ENCODE assay signal across 8 cellular contexts in the genomic region with DNA sequence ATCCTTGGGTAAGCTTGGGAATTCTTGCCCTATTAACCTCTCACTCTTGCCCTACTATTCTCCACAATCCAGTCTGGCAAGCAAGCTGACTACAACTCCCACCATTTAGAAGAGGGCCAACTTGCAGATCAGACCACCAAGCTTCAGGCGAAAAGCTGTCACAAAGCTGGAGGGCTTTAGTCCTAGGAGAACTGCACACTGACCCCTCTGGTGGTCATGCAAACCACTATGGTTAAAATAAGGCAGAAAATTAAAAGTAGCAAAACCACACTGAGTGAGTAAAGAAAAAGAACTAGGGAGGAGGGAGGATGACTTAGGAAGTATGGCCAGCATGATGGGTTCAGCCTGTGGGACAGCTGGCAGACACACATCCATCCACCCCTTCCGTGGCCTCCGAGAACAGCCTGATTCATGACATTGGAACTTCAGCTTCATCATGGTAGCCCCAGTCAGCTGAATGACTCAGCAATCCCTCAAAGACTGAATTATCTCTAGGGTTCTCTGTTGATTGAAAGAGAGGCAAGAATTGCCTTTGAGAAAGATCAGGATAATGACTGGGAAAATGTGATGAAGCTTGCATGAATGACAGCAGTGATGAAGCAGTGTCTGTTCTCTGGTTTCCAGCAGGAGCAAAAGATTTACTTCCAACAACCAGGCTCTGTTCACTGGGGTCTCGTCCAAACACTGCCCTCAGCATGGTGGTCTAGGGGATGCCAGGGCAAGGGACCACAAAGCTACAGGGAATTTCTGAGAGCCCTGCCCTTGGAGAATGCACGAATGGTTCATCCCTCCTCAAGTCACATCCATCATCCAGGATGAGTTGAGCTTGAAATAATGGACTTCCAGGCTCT. TPM values are rescaled to one million over a fixed set of nuclear protein-coding genes. Genes with fewer than 3 reads are reported as not detected.
A peak's percentile ranks its signal among the peaks of the same experiment; 100 is the strongest.
DNase-seq lines count a peak whose midpoint lies in the region; ATAC-seq, FAIRE-seq and TF ChIP-seq lines count a peak whose summit lies in the region.

No MANE protein-coding gene starts in this region.

- H3K9me3 ChIP-seq in body of pancreas = no peaks in the 10 kb centered on the region
- no peaks in the 10 kb centered on the region for H3K9me3 ChIP-seq in HepG2 (ENCODE audit: low read length)

- intact Hi-C loops in body of pancreas (cut with DNase I) (no loop called here), HepG2 (cut with micrococcal nuclease; ENCODE audit: unreplicated experiment) (no loop called here)

- H3K27ac ChIP-seq in body of pancreas (no peak overlapping the region), HepG2 (ENCODE audit: extremely low read length, insufficient read depth, low read length) (peak overlapping the region; percentile 43)

- H3K4me3 ChIP-seq in body of pancreas (no peak overlapping the region), HepG2 (replicated peaks in 1 of 3; ENCODE audit: insufficient read depth in 1 of 3, low read depth in 2 of 3, low read length in 3 of 3) (no peak overlapping the region)

- TF ChIP-seq CTCF in body of pancreas (IDR thresholded peaks at IDR 0.05) (no peak), HepG2 (CRISPR knock-in tag; IDR thresholded peaks at IDR 0.05) (no peak)

- DNase-seq in 8988T (peak; percentile 75), HTR-8/SVneo (ENCODE audit: insufficient read length, low spot score) (peak; percentile 95), body of pancreas (peak in 2 of 4 donors; percentile 32 to 60), HepG2 (ENCODE audit: low spot score) (peak; percentile 83), iPS-NIHi11 (ENCODE audit: low spot score) (no peak)
- no peak for DNase-seq in activated naive CD8-positive, alpha-beta T cell treated with anti-CD3 and anti-CD28 coated beads, Interleukin-2, amount 50 U/mL, for 24 hours

- no peaks in the 10 kb centered on the region for H3K9me3 Mint-ChIP-seq in activated naive CD8-positive, alpha-beta T cell treated with anti-CD3 and anti-CD28 coated beads, Interleukin-2, amount 50 U/mL, for 24 hours

- no TSS peak for BruUV-seq in HepG2 (replicated peaks; lab: Mats Ljungman, UMichigan)

- WGBS in body of pancreas, 2 donors = 74 to 83% methylated on average over 5 of the region's 5 CpGs
- 73% methylated on average over 5 of the region's 5 CpGs for WGBS in HepG2 (ENCODE audit: low lambda C conversion rate)

- no peaks in the 10 kb centered on the region for H3K27me3 ChIP-seq in body of pancreas
- H3K27me3 ChIP-seq in HepG2 (ENCODE audit: control insufficient read depth in 1 of 2, insufficient read depth in 2 of 2, low read length in 2 of 2) = no peaks in the 10 kb centered on the region

- no peak overlapping the region for H3K9ac ChIP-seq in HepG2 (ENCODE audit: insufficient read depth, low read depth, low read length)

- in situ Hi-C loops in HepG2 (cut with HindIII; ENCODE audit: extremely low pct_ligation_motif_present, low pct_unique_long_range_greater_than_20kb) = no loop called here

- CTCF ChIA-PET in HepG2 (lab: Yijun Ruan, JAX; ENCODE audit: low intra/inter-chr PET ratio, low total read pairs) = no interaction called here

- H3K36me3 ChIP-seq in body of pancreas (replicated peaks in 1 of 2; ENCODE audit: insufficient read depth in 1 of 2, low read depth in 2 of 2) = no peaks in the 10 kb centered on the region
- H3K36me3 ChIP-seq in HepG2 (replicated peaks in 1 of 2; ENCODE audit: control insufficient read depth in 1 of 2, insufficient read depth in 2 of 2, low read length in 2 of 2) = no peaks in the 10 kb centered on the region

- H3K4me3 Mint-ChIP-seq in activated naive CD8-positive, alpha-beta T cell treated with anti-CD3 and anti-CD28 coated beads, Interleukin-2, amount 50 U/mL, for 24 hours = no peak overlapping the region

- no peaks in the 10 kb centered on the region for H4K20me1 ChIP-seq in HepG2 (ENCODE audit: insufficient read depth, low read length)

- FAIRE-seq in HTR-8/SVneo (lab: Jason Lieb, UNC) = peak; percentile 87
- no peak for FAIRE-seq in HepG2 (lab: Jason Lieb, UNC)

- TF ChIP-seq EP300 in HepG2 (IDR thresholded peaks at IDR 0.05; ENCODE audit: low read depth in 2 of 2, low read length in 2 of 2) (peak in 1 of 2 experiments; percentile 61; a peak in 2 of 4 replicates), HepG2 (CRISPR knock-in tag; IDR thresholded peaks at IDR 0.05; ENCODE audit: borderline replicate concordance) (no peak)

- no peaks in the 10 kb centered on the region for H3K27me3 Mint-ChIP-seq in activated naive CD8-positive, alpha-beta T cell treated with anti-CD3 and anti-CD28 coated beads, Interleukin-2, amount 50 U/mL, for 24 hours

- H3K27ac Mint-ChIP-seq in activated naive CD8-positive, alpha-beta T cell treated with anti-CD3 and anti-CD28 coated beads, Interleukin-2, amount 50 U/mL, for 24 hours = no peak overlapping the region

- TF ChIP-seq POLR2A in body of pancreas (IDR thresholded peaks at IDR 0.05) (no peak), HepG2 (IDR thresholded peaks at IDR 0.05; ENCODE audit: insufficient read depth in 1 of 2, low read depth in 2 of 2, low read length in 2 of 2) (no peak)

- H3K4me1 ChIP-seq in body of pancreas (peaks cover 4% of the 10 kb centered on the region), HepG2 (ENCODE audit: insufficient read depth, low read length) (peaks cover 32% of the 10 kb centered on the region)

- POLR2A ChIA-PET in HepG2 (lab: Yijun Ruan, JAX) = interaction anchor here (1.1 to 1.7 kb wide), 4 partner anchors 14 to 106 kb away, joined by 4 to 19 read pairs (median 6); partner anchors contain the start of genes MPHOSPH9 and MTRFR

- no peak for TF ChIP-seq RAD21 in HepG2 (CRISPR knock-in tag; IDR thresholded peaks at IDR 0.05)

- peak; percentile 45 for ATAC-seq in body of pancreas
- ATAC-seq in HepG2 = peak; percentile 85
- no peak for ATAC-seq in HG02840 (IDR thresholded peaks at IDR 0.05; ENCODE audit: low FRiP score, unreplicated experiment)
- no peak for ATAC-seq in activated naive CD8-positive, alpha-beta T cell treated with anti-CD3 and anti-CD28 coated beads, Interleukin-2, amount 50 U/mL, for 24 hours
- no peak for ATAC-seq in HG03378 (IDR thresholded peaks at IDR 0.05; ENCODE audit: unreplicated experiment)

- H3K4me1 Mint-ChIP-seq in activated naive CD8-positive, alpha-beta T cell treated with anti-CD3 and anti-CD28 coated beads, Interleukin-2, amount 50 U/mL, for 24 hours = peaks cover 46% of the 10 kb centered on the region

- no peak overlapping the region for H2AFZ ChIP-seq in HepG2 (ENCODE audit: low read length)

- no peaks in the 10 kb centered on the region for H3K36me3 Mint-ChIP-seq in activated naive CD8-positive, alpha-beta T cell treated with anti-CD3 and anti-CD28 coated beads, Interleukin-2, amount 50 U/mL, for 24 hours (ENCODE audit: low read depth)

- peak overlapping the region; percentile 8 for H3K4me2 ChIP-seq in HepG2 (ENCODE audit: low read depth, low read length)

- H3K79me2 ChIP-seq in HepG2 (ENCODE audit: insufficient read depth, low read length) = peaks cover 4% of the 10 kb centered on the region

TF ChIP-seq in HepG2, 621 proteins besides CTCF, POLR2A, EP300 and RAD21 (continues in another document):
- TF ChIP-seq SOX5 (CRISPR knock-in tag; IDR thresholded peaks at IDR 0.05; ENCODE audit: borderline replicate concordance) = peak; percentile 16; the same call in 1 of the 2 replicates
- no peak for TF ChIP-seq TIGD3 (CRISPR knock-in tag; IDR thresholded peaks at IDR 0.05; ENCODE audit: borderline replicate concordance)
- no peak for TF ChIP-seq POLR2AphosphoS5 (IDR thresholded peaks at IDR 0.05; ENCODE audit: low read depth, low read length)

RNA-seq across cellular contexts. Expression of gene PITPNM2, which starts 24.4 kb away (rescaled TPM):
- total RNA-seq in body of pancreas (1 to 10 TPM; 3.6 to 7.6 TPM), HepG2 (2016; rRNA removed; fragmentation: Illumina TruSeq; extraction: Trizol) (4.2 and 4.7 TPM in 2 replicates)
- 2.8 and 3.0 TPM in 2 replicates for total RNA-seq in HepG2 (2016; cell fraction: cytosol; rRNA removed; fragmentation: Illumina TruSeq; extraction: Trizol; ENCODE audit: low read depth)
- 4.4 and 4.6 TPM in 2 replicates for total RNA-seq in HepG2 (2016; cell fraction: insoluble cytoplasmic fraction; rRNA removed; fragmentation: Illumina TruSeq; extraction: Trizol)
- total RNA-seq in HepG2 (2016; cell fraction: membrane; rRNA removed; fragmentation: Illumina TruSeq; extraction: Trizol) = 4.6 and 5.9 TPM in 2 replicates
- total RNA-seq in HepG2 (2016; cell fraction: nucleus; rRNA removed; fragmentation: Illumina TruSeq; extraction: Trizol) = 8.8 and 10.6 TPM in 2 replicates
- 5.3 TPM in 2 replicates for polyA plus RNA-seq in HepG2 (2011; rRNA removed)
- 1.9 and 2.8 TPM in 2 replicates for polyA plus RNA-seq in HepG2 (2011; cell fraction: cytosol; rRNA removed)
- polyA plus RNA-seq in HepG2 (2011; cell fraction: nucleus; rRNA removed) = 29.2 and 36.9 TPM in 2 replicates
- polyA plus RNA-seq in HepG2 (2012) = 4.9 and 8.6 TPM in 2 replicates
- polyA plus RNA-seq in HepG2 (2016; cell fraction: cytosol; fragmentation: Illumina TruSeq; extraction: Trizol; ENCODE audit: low read depth) = 2.0 and 2.7 TPM in 2 replicates
- polyA plus RNA-seq in HepG2 (2016; cell fraction: insoluble cytoplasmic fraction; fragmentation: Illumina TruSeq; extraction: Trizol; ENCODE audit: low read depth) = 4.0 and 5.3 TPM in 2 replicates
- 3.2 and 3.3 TPM in 2 replicates for polyA plus RNA-seq in HepG2 (2016; cell fraction: membrane; fragmentation: Illumina TruSeq; extraction: Trizol; ENCODE audit: low read depth)
- 22.7 and 28.3 TPM in 2 replicates for polyA plus RNA-seq in HepG2 (2016; cell fraction: nucleus; fragmentation: Illumina TruSeq; extraction: Trizol; ENCODE audit: insufficient read depth, low read depth)
- polyA minus RNA-seq in HepG2 (2011; rRNA and poly(A)+ RNA removed; ENCODE audit: low replicate concordance) = 9.4 and 13.8 TPM in 2 replicates
- 4.8 and 6.2 TPM in 2 replicates for polyA minus RNA-seq in HepG2 (2011; cell fraction: cytosol; rRNA and poly(A)+ RNA removed)
- 17.6 and 22.1 TPM in 2 replicates for polyA minus RNA-seq in HepG2 (2011; cell fraction: nucleus; rRNA and poly(A)+ RNA removed)

Comparison
In these comparisons a context has a peak if more than half of its experiments do, and no peak if none do; other contexts are left out.
1. DNase-seq: peak in 8988T (single experiment), HTR-8/SVneo (single experiment) and HepG2 (single experiment); none in iPS-NIHi11 (single experiment) and activated naive CD8-positive, alpha-beta T cell treated with anti-CD3 and anti-CD28 coated beads, Interleukin-2, amount 50 U/mL, for 24 hours (single experiment).
2. ATAC-seq: peak in body of pancreas (single experiment) and HepG2 (single experiment); none in HG02840 (single experiment), activated naive CD8-positive, alpha-beta T cell treated with anti-CD3 and anti-CD28 coated beads, Interleukin-2, amount 50 U/mL, for 24 hours (single experiment) and HG03378 (single experiment).